22 cellular contexts compared by ENCODE assay signal in genomic region chr1:2935184-2935583, GRCh38.
DNase-seq lines count a peak whose midpoint lies in the region; ATAC-seq and TF ChIP-seq lines count a peak whose summit lies in the region.
"Had no signal": no experiment of that assay in that cellular context is flagged by ENCODE, and none has a peak within 500 bp of the region (broad histone marks: within the 10 kb centered on the region; RNA-seq: fewer than 3 reads in every experiment).

No MANE protein-coding gene starts in this region.

- H3K27ac ChIP-seq in neuronal stem cell (replicated peaks; ENCODE audit: low read length) (no peak overlapping the region), ascending aorta (no peak overlapping the region)
- H3K27ac ChIP-seq: HL-60 had no signal

- intact Hi-C loops in left ventricle myocardium superior (cut with micrococcal nuclease) (no loop called here), cardiac septum (cut with DNase I) (no loop called here), ascending aorta (cut with DNase I) (no loop called here)

- no peaks in the 10 kb centered on the region for H3K27me3 Mint-ChIP-seq in chondrocyte (ENCODE audit: low read depth)
- H3K27me3 Mint-ChIP-seq in endothelial cell (ENCODE audit: unreplicated experiment): peaks cover 9% of the 10 kb centered on the region
- H3K27me3 Mint-ChIP-seq: CD4-positive, CD25-positive, alpha-beta regulatory T cell had no signal

- H2BK5ac ChIP-seq in neuronal stem cell (ENCODE audit: low read length): no peak overlapping the region

- no peak overlapping the region for H2BK15ac ChIP-seq in neuronal stem cell (ENCODE audit: low read length)

- ATAC-seq in left ventricle myocardium superior (no peak), GM18909 (IDR thresholded peaks at IDR 0.05; ENCODE audit: poor library complexity, unreplicated experiment) (no peak)
- ATAC-seq: GM12878, GM23338 had no signal

- H3K36me3 ChIP-seq in neuronal stem cell (replicated peaks in 1 of 2; ENCODE audit: control insufficient read depth in 2 of 2, insufficient read depth in 2 of 2, low read length in 2 of 2): peaks cover 0 to 3% of the 10 kb centered on the region in 2 donors
- H3K36me3 ChIP-seq in ascending aorta: no peaks in the 10 kb centered on the region

- H3K36me3 Mint-ChIP-seq in chondrocyte (ENCODE audit: low read depth) (no peaks in the 10 kb centered on the region), endothelial cell (ENCODE audit: low read depth, unreplicated experiment) (peaks cover 3% of the 10 kb centered on the region)
- H3K36me3 Mint-ChIP-seq: CD4-positive, CD25-positive, alpha-beta regulatory T cell; CD8-positive, alpha-beta memory T cell had no signal

- peaks cover 2% of the 10 kb centered on the region for H3K79me1 ChIP-seq in neuronal stem cell (ENCODE audit: low read depth, low read length)

- no peak overlapping the region for H2BK12ac ChIP-seq in neuronal stem cell (ENCODE audit: low read length)

- H3K27me3 ChIP-seq in neuronal stem cell (ENCODE audit: control insufficient read depth in 3 of 3, insufficient read depth in 3 of 3, low read depth in 1 of 3, low read length in 3 of 3) (peaks cover 0 to 51% (median 0%) of the 10 kb centered on the region in 3 experiments), ascending aorta (no peaks in the 10 kb centered on the region)

- H3K4ac ChIP-seq in neuronal stem cell (ENCODE audit: low read length): no peak overlapping the region

- peak overlapping the region; percentile 80 for H2AK5ac ChIP-seq in neuronal stem cell (ENCODE audit: low read depth, low read length)

- no peak overlapping the region for H2AFZ ChIP-seq in neuronal stem cell (ENCODE audit: low read length)
- H2AFZ ChIP-seq: GM23338 had no signal

- H3K23ac ChIP-seq in neuronal stem cell (ENCODE audit: low read depth, low read length, poor library complexity): peak overlapping the region; percentile 38

- peaks cover 0 to 2% of the 10 kb centered on the region in 2 donors for H3K4me1 ChIP-seq in neuronal stem cell (ENCODE audit: control insufficient read depth in 2 of 2, insufficient read depth in 1 of 2, low read depth in 1 of 2, low read length in 2 of 2)
- no peaks in the 10 kb centered on the region for H3K4me1 ChIP-seq in ascending aorta

- no peak overlapping the region for H3K4me2 ChIP-seq in neuronal stem cell (ENCODE audit: insufficient read depth, low read length, poor library complexity, severe bottlenecking)
- H3K4me2 ChIP-seq: GM23338 had no signal

- H3K27ac Mint-ChIP-seq in chondrocyte (ENCODE audit: unreplicated experiment) (no peak overlapping the region), endothelial cell (ENCODE audit: unreplicated experiment) (no peak overlapping the region)
- H3K27ac Mint-ChIP-seq: CD4-positive, CD25-positive, alpha-beta regulatory T cell; CD8-positive, alpha-beta memory T cell; GM23338; HFFc6 had no signal

- no peak overlapping the region for H3K9ac ChIP-seq in neuronal stem cell (ENCODE audit: low read depth, low read length, poor library complexity)

- TF ChIP-seq CTCF in chondrocyte (IDR thresholded peaks at IDR 0.05): no peak
- TF ChIP-seq CTCF in endothelial cell (IDR thresholded peaks at IDR 0.05; ENCODE audit: unreplicated experiment): no peak
- no peak for TF ChIP-seq CTCF in ascending aorta (IDR thresholded peaks at IDR 0.05)

- H4K8ac ChIP-seq in neuronal stem cell (ENCODE audit: low read depth, low read length): no peak overlapping the region

- no peak overlapping the region for H4K91ac ChIP-seq in neuronal stem cell (ENCODE audit: low read depth, low read length, poor library complexity)

- H3K9me3 ChIP-seq in neuronal stem cell (replicated peaks in 1 of 2; ENCODE audit: control insufficient read depth in 2 of 2, insufficient read depth in 1 of 2, low read depth in 1 of 2, low read length in 2 of 2): peaks cover 0 to 11% of the 10 kb centered on the region in 2 donors
- H3K9me3 ChIP-seq in ascending aorta: peaks cover under 1 to 2% of the 10 kb centered on the region in 2 donors

- no peak overlapping the region for H2BK120ac ChIP-seq in neuronal stem cell (ENCODE audit: low read depth, low read length)

- peak overlapping the region; percentile 81 for H3K18ac ChIP-seq in neuronal stem cell (ENCODE audit: low read length)

- H3K9me3 Mint-ChIP-seq in chondrocyte (ENCODE audit: low read depth): peaks cover 24% of the 10 kb centered on the region
- H3K9me3 Mint-ChIP-seq in endothelial cell (ENCODE audit: unreplicated experiment): no peaks in the 10 kb centered on the region
- H3K9me3 Mint-ChIP-seq: CD8-positive, alpha-beta memory T cell had no signal

- H3K4me3 Mint-ChIP-seq in chondrocyte (ENCODE audit: unreplicated experiment) (no peak overlapping the region), endothelial cell (ENCODE audit: unreplicated experiment) (no peak overlapping the region)
- H3K4me3 Mint-ChIP-seq: CD4-positive, CD25-positive, alpha-beta regulatory T cell; CD8-positive, alpha-beta memory T cell; GM23338; HFFc6 had no signal

- H3K14ac ChIP-seq in neuronal stem cell (ENCODE audit: low read length): peak overlapping the region; percentile 27

- WGBS in neuronal stem cell (ENCODE audit: extremely low coverage in 2 of 2, insufficient read length in 2 of 2, insufficient replicate concordance in 1 of 2), 2 donors: no CpG with 5 or more reads among the region's 5 CpGs

- H3K4me1 Mint-ChIP-seq in chondrocyte (ENCODE audit: low read depth) (no peaks in the 10 kb centered on the region), endothelial cell (ENCODE audit: unreplicated experiment) (no peaks in the 10 kb centered on the region)
- H3K4me1 Mint-ChIP-seq: CD4-positive, CD25-positive, alpha-beta regulatory T cell; CD8-positive, alpha-beta memory T cell; GM23338 had no signal

- DNase-seq in left ventricle myocardium superior (peak; percentile 8), cardiac septum (ENCODE audit: low spot score) (no peak), chondrocyte (ENCODE audit: low spot score) (peak; percentile 49), neuronal stem cell (ENCODE audit: low spot score) (no peak), endothelial cell (ENCODE audit: low spot score) (no peak), ascending aorta (ENCODE audit: low spot score in 2 of 2) (no peak)
- DNase-seq: 8988T; C1 segment of cervical spinal cord; CD4-positive, CD25-positive, alpha-beta regulatory T cell; COR-L47; DMS 273 treated with DMSO at 0.1 percent for 48 hours; DMS53; DND-41; EL; HCEC 1CT; HFFc6; IMR-90 had no signal

- no peak overlapping the region for H3K4me3 ChIP-seq in neuronal stem cell (ENCODE audit: low read length in 2 of 2)
- H3K4me3 ChIP-seq in ascending aorta: no peak overlapping the region
- H3K4me3 ChIP-seq: GM12878, GM23338 had no signal

Comparison
In these comparisons a context has a peak if more than half of its experiments do, and no peak if none do; other contexts are left out.
1. DNase-seq: peak in left ventricle myocardium superior (single experiment) and chondrocyte (single experiment); none in cardiac septum (single experiment), neuronal stem cell (single experiment), endothelial cell (single experiment) and ascending aorta (0 of 2).